In genomic region chr6:111973897-111974639, GRCh38 we compare ENCODE assay signal across 10 cellular contexts.
DNase-seq lines count a peak whose midpoint lies in the region; ATAC-seq and TF ChIP-seq lines count a peak whose summit lies in the region.
"Had no signal": no experiment of that assay in that cellular context is flagged by ENCODE, and none has a peak within 500 bp of the region (broad histone marks: within the 10 kb centered on the region; RNA-seq: fewer than 3 reads in every experiment).

No MANE protein-coding gene starts in this region.

- ATAC-seq in PC-3 (no peak), GM18873 (IDR thresholded peaks at IDR 0.05; ENCODE audit: low FRiP score, unreplicated experiment) (no peak)

- H3K36me3 ChIP-seq in Caco-2 (ENCODE audit: control insufficient read depth, insufficient read depth, low read length) (no peaks in the 10 kb centered on the region), PC-3 (ENCODE audit: low read depth, low read length) (no peaks in the 10 kb centered on the region), colonic mucosa (no peaks in the 10 kb centered on the region), neuron (ENCODE audit: insufficient read depth, low read length) (no peaks in the 10 kb centered on the region)

- intact Hi-C loops in Caco-2 (cut with micrococcal nuclease; ENCODE audit: unreplicated experiment) (no loop called here), PC-3 (cut with micrococcal nuclease) (loop anchor here (5.0 kb wide), 1 partner anchor 47 kb away; no protein-coding TSS in a partner anchor), colonic mucosa (cut with DNase I) (no loop called here)

- H3K79me2 ChIP-seq in PC-3 (ENCODE audit: low read length) = no peaks in the 10 kb centered on the region

- H3K27me3 Mint-ChIP-seq in Caco-2 (ENCODE audit: insufficient read depth, unreplicated experiment) = peaks cover 2% of the 10 kb centered on the region

- no peaks in the 10 kb centered on the region for H4K20me1 ChIP-seq in PC-3 (ENCODE audit: low read length)

- H3K4me2 ChIP-seq in PC-3 (ENCODE audit: low read length) = peak overlapping the region; percentile 82

- TSS peak; percentile 33 for BruUV-seq in Caco-2 (replicated peaks; lab: Mats Ljungman, UMichigan)
- BruUV-seq in PC-3 (replicated peaks; lab: Mats Ljungman, UMichigan) = no TSS peak

- CTCF ChIA-PET in Caco-2 (lab: Charles Lee) = no interaction called here
- CTCF ChIA-PET in PC-3 (lab: Charles Lee) = no interaction called here

- H3K27me3 ChIP-seq in Caco-2 (replicated peaks; ENCODE audit: control insufficient read depth, insufficient read depth, low read length) (no peaks in the 10 kb centered on the region), PC-3 (ENCODE audit: low read length) (no peaks in the 10 kb centered on the region), colonic mucosa (no peaks in the 10 kb centered on the region), neuron (ENCODE audit: insufficient read depth, low read length) (no peaks in the 10 kb centered on the region)
- H3K27me3 ChIP-seq: testis had no signal

- H3K4me1 Mint-ChIP-seq in Caco-2 (ENCODE audit: low read depth, unreplicated experiment) = peaks cover 11% of the 10 kb centered on the region

- no peak overlapping the region for H3K9ac ChIP-seq in PC-3 (ENCODE audit: low read length)
- no peak overlapping the region for H3K9ac ChIP-seq in colonic mucosa (ENCODE audit: low read depth in 2 of 2, low read length in 2 of 2)

- POLR2A ChIA-PET in Caco-2 (lab: Charles Lee) (no interaction called here), PC-3 (lab: Charles Lee; ENCODE audit: unreplicated experiment) (no interaction called here)

- H2AFZ ChIP-seq in PC-3 (ENCODE audit: low read length) (peak overlapping the region; percentile 93), neuron (ENCODE audit: low read depth, low read length) (peak overlapping the region; percentile 59)

- H3K4me3 ChIP-seq in Caco-2 (ENCODE audit: low read depth, low read length) = no peak overlapping the region
- H3K4me3 ChIP-seq in PC-3 (ENCODE audit: low read length) = peak overlapping the region; percentile 52; the same call in 1 of the 2 replicates
- no peak overlapping the region for H3K4me3 ChIP-seq in colonic mucosa
- H3K4me3 ChIP-seq in neuron (ENCODE audit: low read length) = no peak overlapping the region
- H3K4me3 ChIP-seq: testis had no signal

- H3K27ac ChIP-seq in PC-3 (ENCODE audit: low read length) (peak overlapping the region; percentile 48), colonic mucosa (peak overlapping the region; percentile 42)
- H3K27ac ChIP-seq: testis had no signal

- DNase-seq in Caco-2 = no peak
- no peak for DNase-seq in PC-3
- DNase-seq in colonic mucosa = no peak
- DNase-seq in mucosa of gallbladder (ENCODE audit: low spot score) = no peak
- DNase-seq in HuH-7.5 (ENCODE audit: low spot score) = no peak
- no peak for DNase-seq in activated CD4-positive, CD25-positive, alpha-beta regulatory T cell treated with anti-CD3 and anti-CD28 coated beads, Interleukin-2, amount 50 U/mL, for 72 hours
- DNase-seq: NCI-H1105 treated with DMSO at 0.1 percent for 48 hours, testis had no signal

- TF ChIP-seq CTCF in Caco-2 (IDR thresholded peaks at IDR 0.05; ENCODE audit: insufficient read depth in 1 of 2, low read depth in 1 of 2, low read length in 1 of 2, severe bottlenecking in 1 of 2, unreplicated experiment in 1 of 2) (no peak), PC-3 (conservative IDR thresholded peaks at IDR 0.05; ENCODE audit: low read depth, low read length) (no peak), colonic mucosa (IDR thresholded peaks at IDR 0.05) (no peak)

- H3K9me3 ChIP-seq in Caco-2 = no peaks in the 10 kb centered on the region
- no peaks in the 10 kb centered on the region for H3K9me3 ChIP-seq in PC-3 (ENCODE audit: low read length)
- no peaks in the 10 kb centered on the region for H3K9me3 ChIP-seq in colonic mucosa
- H3K9me3 ChIP-seq in neuron (ENCODE audit: low read length) = no peaks in the 10 kb centered on the region
- H3K9me3 ChIP-seq: testis had no signal

- H3K4me3 Mint-ChIP-seq in Caco-2 (ENCODE audit: unreplicated experiment) = no peak overlapping the region

- H3K36me3 Mint-ChIP-seq in Caco-2 (ENCODE audit: insufficient read depth, unreplicated experiment) = no peaks in the 10 kb centered on the region

- H3K27ac Mint-ChIP-seq in Caco-2 (ENCODE audit: unreplicated experiment) = peak overlapping the region; percentile 76

- no peaks in the 10 kb centered on the region for H3F3A ChIP-seq in PC-3 (ENCODE audit: low read length, unreplicated experiment)

- H3K9me3 Mint-ChIP-seq in Caco-2 (ENCODE audit: unreplicated experiment) = no peaks in the 10 kb centered on the region

- H3K4me1 ChIP-seq in Caco-2 (peaks cover 9% of the 10 kb centered on the region; the same call in 1 of the 2 replicates), PC-3 (ENCODE audit: insufficient read depth, low read length) (peaks cover 14% of the 10 kb centered on the region), colonic mucosa (no peaks in the 10 kb centered on the region), neuron (ENCODE audit: insufficient read depth, low read length) (peaks cover 27% of the 10 kb centered on the region)

- no peaks in the 10 kb centered on the region for H3K9me2 ChIP-seq in PC-3 (replicated peaks; ENCODE audit: low read length)
